In genomic region chr2:192969055-192969454, GRCh38 we compare ENCODE assay signal across 17 cellular contexts.
DNase-seq lines count a peak whose midpoint lies in the region; ATAC-seq lines count a peak whose summit lies in the region.
"Had no signal": no experiment of that assay in that cellular context is flagged by ENCODE, and none has a peak within 500 bp of the region (broad histone marks: within the 10 kb centered on the region; RNA-seq: fewer than 3 reads in every experiment).

No MANE protein-coding gene starts in this region.

- no peaks in the 10 kb centered on the region for H3K36me3 Mint-ChIP-seq in activated naive CD8-positive, alpha-beta T cell treated with anti-CD3 and anti-CD28 coated beads for 36 hours

- no peaks in the 10 kb centered on the region for H3K27me3 ChIP-seq in H7 (ENCODE audit: control insufficient read depth, insufficient read depth, low read length)

- H3K27me3 Mint-ChIP-seq in activated naive CD8-positive, alpha-beta T cell treated with anti-CD3 and anti-CD28 coated beads for 36 hours, result no peaks in the 10 kb centered on the region
- H3K27me3 Mint-ChIP-seq: B cell had no signal

- H3K27ac Mint-ChIP-seq in activated naive CD8-positive, alpha-beta T cell treated with anti-CD3 and anti-CD28 coated beads for 36 hours, result no peak overlapping the region
- H3K27ac Mint-ChIP-seq: B cell had no signal

- H3K36me3 ChIP-seq in H7 (replicated peaks; ENCODE audit: control insufficient read depth, insufficient read depth, low read length), result no peaks in the 10 kb centered on the region

- DNase-seq in DMS53 (lab: John Stamatoyannopoulos, UW) (peak; percentile 11), DMS53 treated with DMSO at 0.1 percent for 48 hours (lab: John Stamatoyannopoulos, UW; ENCODE audit: unreplicated experiment) (no peak), H7 (peak; percentile 2), NCI-H69 (lab: John Stamatoyannopoulos, UW) (peak; percentile 59), middle frontal gyrus (ENCODE audit: extremely low spot score, low spot score) (peak; percentile 23)
- DNase-seq in activated naive CD8-positive, alpha-beta T cell treated with anti-CD3 and anti-CD28 coated beads for 36 hours, result no peak
- DNase-seq: EL, GM23248, KBM-7, NCI-H187 treated with DMSO at 0.1 percent for 48 hours, PC-3, RPMI8226 had no signal

- H3K9me3 Mint-ChIP-seq in activated naive CD8-positive, alpha-beta T cell treated with anti-CD3 and anti-CD28 coated beads for 36 hours, result no peaks in the 10 kb centered on the region

- no peak overlapping the region for H3K4me3 Mint-ChIP-seq in activated naive CD8-positive, alpha-beta T cell treated with anti-CD3 and anti-CD28 coated beads for 36 hours
- H3K4me3 Mint-ChIP-seq: B cell had no signal

- no peak overlapping the region for H3K4me3 ChIP-seq in H7 (ENCODE audit: insufficient read depth, low read depth, low read length)
- H3K4me3 ChIP-seq: GM23248 had no signal

- no peaks in the 10 kb centered on the region for H3K4me1 Mint-ChIP-seq in activated naive CD8-positive, alpha-beta T cell treated with anti-CD3 and anti-CD28 coated beads for 36 hours
- H3K4me1 Mint-ChIP-seq: B cell had no signal

- ATAC-seq in HG03175 (IDR thresholded peaks at IDR 0.05; ENCODE audit: unreplicated experiment), result no peak
- ATAC-seq in HG03521 (IDR thresholded peaks at IDR 0.05; ENCODE audit: unreplicated experiment), result no peak
- ATAC-seq: HCT116, HepG2, PC-3 had no signal

Comparison
In these comparisons a context has a peak if more than half of its experiments do, and no peak if none do; other contexts are left out.
1. DNase-seq: peak in DMS53 (single experiment), H7 (single experiment), NCI-H69 (single experiment) and middle frontal gyrus (single experiment); none in DMS53 treated with DMSO at 0.1 percent for 48 hours (single experiment) and activated naive CD8-positive, alpha-beta T cell treated with anti-CD3 and anti-CD28 coated beads for 36 hours (single experiment).